Comparison of ENCODE assay signal across 30 cellular contexts in the genomic region with DNA sequence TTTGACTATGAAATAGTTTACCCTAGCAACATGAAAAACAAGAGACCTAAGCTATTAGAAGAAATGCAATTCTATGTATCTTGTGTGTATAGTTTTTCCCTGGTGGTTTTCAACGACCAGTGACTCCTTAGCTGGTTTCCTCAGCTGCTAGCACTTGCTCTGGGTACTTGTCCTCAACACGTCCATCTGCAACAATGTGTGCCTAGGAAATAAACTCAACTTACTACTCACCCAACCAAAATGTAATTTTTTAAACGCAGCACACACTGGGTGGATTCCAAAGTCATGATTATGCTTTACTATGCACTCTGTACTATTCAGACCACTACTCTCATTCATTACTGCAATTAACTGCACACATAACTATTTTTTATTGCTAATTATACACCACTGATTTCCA. TPM values are rescaled to one million over a fixed set of nuclear protein-coding genes. Genes with fewer than 3 reads are reported as not detected.
"Had no signal": no experiment of that assay in that cellular context is flagged by ENCODE, and none has a peak within 500 bp of the region (broad histone marks: within the 10 kb centered on the region; RNA-seq: fewer than 3 reads in every experiment).

No MANE protein-coding gene starts in this region.

- H3K27ac ChIP-seq: hepatocyte, left lung, lower lobe of right lung, parathyroid adenoma, right atrium auricular region, right lobe of liver, skin epidermis, stomach, testis, thyroid gland, transverse colon, upper lobe of left lung, vagina had no signal

- H3K27me3 ChIP-seq: hepatocyte, left lung, right atrium auricular region, right lobe of liver, stomach, testis, thyroid gland, transverse colon, upper lobe of left lung, vagina had no signal

- H3K4me1 Mint-ChIP-seq: naive thymus-derived CD8-positive, alpha-beta T cell; nephron; neural crest cell; stimulated activated naive B cell treated with anti-CD40 and anti-IgM and Interleukin-4, amounts not matched to agents 10 μg/mL and 1 μg/mL and 100 μg/mL, for 72 hours had no signal

- DNase-seq: left colon; left lung; lower lobe of right lung; mammary epithelial cell; mesenchymal stem cell; naive thymus-derived CD8-positive, alpha-beta T cell; occipital lobe; right lobe of liver; stimulated activated CD4-positive, alpha-beta T cell treated with anti-CD3 and anti-CD28 coated beads, Interleukin-12 subunit alpha, Interleukin-12 subunit beta, amount 100 ng/mL, for 4 hours; stimulated activated CD4-positive, alpha-beta T cell treated with anti-CD3 and anti-CD28 coated beads, Interleukin-15, amount 100 ng/mL, for 24 hours; stimulated activated CD4-positive, alpha-beta T cell treated with anti-CD3 and anti-CD28 coated beads, Interleukin-2, amount 100 ng/mL, for 24 hours; stimulated activated CD4-positive, alpha-beta T cell treated with anti-CD3 and anti-CD28 coated beads, Interleukin-4, amount 100 ng/mL, for 1 hour; stimulated activated naive B cell treated with anti-CD40 and anti-IgM and Interleukin-4, amounts not matched to agents 10 μg/mL and 1 μg/mL and 100 μg/mL, for 72 hours; stimulated activated naive CD8-positive, alpha-beta T cell treated with anti-CD3 and anti-CD28 coated beads, Interleukin-15, Interleukin-2, amounts not matched to agents 100 U/mL and 50 U/mL, for 24 hours; stomach; testis; thyroid gland; transverse colon; upper lobe of left lung had no signal

- H3K36me3 Mint-ChIP-seq: naive thymus-derived CD8-positive, alpha-beta T cell; stimulated activated naive B cell treated with anti-CD40 and anti-IgM and Interleukin-4, amounts not matched to agents 10 μg/mL and 1 μg/mL and 100 μg/mL, for 72 hours had no signal

- H3K4me3 Mint-ChIP-seq: naive thymus-derived CD8-positive, alpha-beta T cell; nephron; neural crest cell; stimulated activated naive B cell treated with anti-CD40 and anti-IgM and Interleukin-4, amounts not matched to agents 10 μg/mL and 1 μg/mL and 100 μg/mL, for 72 hours had no signal

- H3K4me1 ChIP-seq: left lung, lower lobe of right lung, parathyroid adenoma, right atrium auricular region, right lobe of liver, stomach, testis, thyroid gland, transverse colon, upper lobe of left lung, vagina had no signal

- H3K27me3 Mint-ChIP-seq: progenitor cell of endocrine pancreas; stimulated activated naive B cell treated with anti-CD40 and anti-IgM and Interleukin-4, amounts not matched to agents 10 μg/mL and 1 μg/mL and 100 μg/mL, for 72 hours had no signal

- H3K4me3 ChIP-seq: hepatocyte, left lung, lower lobe of right lung, right atrium auricular region, right lobe of liver, skin epidermis, stomach, testis, thyroid gland, transverse colon, upper lobe of left lung, vagina had no signal

- H3K27ac Mint-ChIP-seq: naive thymus-derived CD8-positive, alpha-beta T cell; nephron; progenitor cell of endocrine pancreas; stimulated activated naive B cell treated with anti-CD40 and anti-IgM and Interleukin-4, amounts not matched to agents 10 μg/mL and 1 μg/mL and 100 μg/mL, for 72 hours had no signal

- H3K9ac ChIP-seq: parathyroid adenoma had no signal

- FAIRE-seq: keratinocyte had no signal

- H3K9me3 Mint-ChIP-seq: neural crest cell; stimulated activated naive B cell treated with anti-CD40 and anti-IgM and Interleukin-4, amounts not matched to agents 10 μg/mL and 1 μg/mL and 100 μg/mL, for 72 hours had no signal

- H3K79me2 ChIP-seq: hepatocyte, parathyroid adenoma had no signal

- H3K4me2 ChIP-seq: hepatocyte had no signal

- H3K9me3 ChIP-seq: left lung, lower lobe of right lung, right atrium auricular region, right lobe of liver, stomach, testis, thyroid gland, upper lobe of left lung, vagina had no signal

- H2AFZ ChIP-seq: hepatocyte, parathyroid adenoma had no signal

- H3K36me3 ChIP-seq: left lung, lower lobe of right lung, right atrium auricular region, right lobe of liver, stomach, thyroid gland, transverse colon, upper lobe of left lung, vagina had no signal

RNA-seq across cellular contexts. Expression of gene CPA3, which starts 31.0 kb away (rescaled TPM):
- total RNA-seq: mammary epithelial cell; naive thymus-derived CD8-positive, alpha-beta T cell; neural crest cell; occipital lobe; osteocyte; progenitor cell of endocrine pancreas; renal cortical epithelial cell had no signal
- polyA plus RNA-seq: keratinocyte; mammary epithelial cell; naive thymus-derived CD8-positive, alpha-beta T cell had no signal
